22 cellular contexts compared by ENCODE assay signal in genomic region chr6:51001399-51001798, GRCh38.
DNase-seq lines count a peak whose midpoint lies in the region; ATAC-seq, FAIRE-seq and TF ChIP-seq lines count a peak whose summit lies in the region.
"Had no signal": no experiment of that assay in that cellular context is flagged by ENCODE, and none has a peak within 500 bp of the region (broad histone marks: within the 10 kb centered on the region; RNA-seq: fewer than 3 reads in every experiment).

No MANE protein-coding gene starts in this region.

- H3K18ac ChIP-seq in mesendoderm (ENCODE audit: low read length), result no peak overlapping the region

- intact Hi-C loops in HepG2 (cut with micrococcal nuclease; ENCODE audit: unreplicated experiment) (no loop called here), left ventricle myocardium superior (cut with micrococcal nuclease) (no loop called here)

- TF ChIP-seq CTCF in HepG2 (CRISPR knock-in tag; IDR thresholded peaks at IDR 0.05) (no peak), mesothelial cell of epicardium (IDR thresholded peaks at IDR 0.05; ENCODE audit: unreplicated experiment) (no peak)

- H3K9me3 ChIP-seq in HepG2 (ENCODE audit: low read length), result no peaks in the 10 kb centered on the region
- H3K9me3 ChIP-seq: BLaER1, Caco-2 had no signal

- no peak overlapping the region for H2AFZ ChIP-seq in HepG2 (ENCODE audit: low read length)
- H2AFZ ChIP-seq: GM23338 had no signal

- H4K8ac ChIP-seq in mesendoderm (ENCODE audit: low read depth, low read length), result no peak overlapping the region

- no peak overlapping the region for H3K4ac ChIP-seq in mesendoderm (ENCODE audit: low read depth, low read length)

- H3K9ac ChIP-seq in HepG2 (ENCODE audit: insufficient read depth, low read depth, low read length) (no peak overlapping the region), mesendoderm (ENCODE audit: low read length) (no peak overlapping the region)
- H3K9ac ChIP-seq: BLaER1 had no signal

- no peak overlapping the region for H2AK5ac ChIP-seq in mesendoderm (ENCODE audit: low read length)

- H3K4me1 Mint-ChIP-seq in mesothelial cell of epicardium, result peaks cover 2% of the 10 kb centered on the region
- H3K4me1 Mint-ChIP-seq: B cell; CD4-positive, CD25-positive, alpha-beta regulatory T cell; GM23338; H9 had no signal

- H3K4me2 ChIP-seq in HepG2 (ENCODE audit: low read depth, low read length), result no peak overlapping the region
- H3K4me2 ChIP-seq in mesendoderm (ENCODE audit: low read length), result no peak overlapping the region
- H3K4me2 ChIP-seq: BLaER1, GM23338 had no signal

- no peaks in the 10 kb centered on the region for H3K79me1 ChIP-seq in mesendoderm (ENCODE audit: low read length)

- no peak overlapping the region for H3K56ac ChIP-seq in mesendoderm (ENCODE audit: low read length)

- CTCF ChIA-PET in HepG2 (lab: Yijun Ruan, JAX; ENCODE audit: low intra/inter-chr PET ratio, low total read pairs), result no interaction called here

- no peaks in the 10 kb centered on the region for H3K27me3 ChIP-seq in HepG2 (ENCODE audit: control insufficient read depth in 1 of 2, insufficient read depth in 2 of 2, low read length in 2 of 2)
- H3K27me3 ChIP-seq in mesendoderm (ENCODE audit: insufficient read depth, low read length, poor library complexity), result no peaks in the 10 kb centered on the region
- H3K27me3 ChIP-seq: BLaER1 had no signal

- no peaks in the 10 kb centered on the region for H3K36me3 Mint-ChIP-seq in mesothelial cell of epicardium
- H3K36me3 Mint-ChIP-seq: CD4-positive, CD25-positive, alpha-beta regulatory T cell; CD8-positive, alpha-beta T cell had no signal

- no peak for TF ChIP-seq EP300 in HepG2 (IDR thresholded peaks at IDR 0.05; ENCODE audit: low read depth in 2 of 2, low read length in 2 of 2)
- no peak for TF ChIP-seq EP300 in HepG2 (CRISPR knock-in tag; IDR thresholded peaks at IDR 0.05; ENCODE audit: borderline replicate concordance)

- H3K27ac ChIP-seq in HepG2 (ENCODE audit: extremely low read length, insufficient read depth, low read length) (no peak overlapping the region), mesendoderm (ENCODE audit: low read depth, low read length) (no peak overlapping the region)
- H3K27ac ChIP-seq: 22Rv1, BLaER1, C4-2B had no signal

- in situ Hi-C loops in HepG2 (cut with HindIII; ENCODE audit: extremely low pct_ligation_motif_present, low pct_unique_long_range_greater_than_20kb), result no loop called here

- no peak overlapping the region for H2BK120ac ChIP-seq in mesendoderm (ENCODE audit: low read depth, low read length)

- 3% methylated on average over 1 of the region's 1 CpG for WGBS in HepG2 (ENCODE audit: low lambda C conversion rate)
- WGBS in mesendoderm (ENCODE audit: extremely low coverage, insufficient coverage, low lambda C conversion rate), result no CpG with 5 or more reads among the region's 1 CpG

- H3K4me1 ChIP-seq in HepG2 (ENCODE audit: insufficient read depth, low read length), result 0 out of 2 replicates have a peak, but pooled peaks cover 5% of the 10 kb centered on the region
- H3K4me1 ChIP-seq in mesendoderm (ENCODE audit: control insufficient read depth, low read depth, low read length), result no peaks in the 10 kb centered on the region
- H3K4me1 ChIP-seq: Caco-2 had no signal

- H3K27me3 Mint-ChIP-seq in mesothelial cell of epicardium (ENCODE audit: low read depth), result peaks cover 8% of the 10 kb centered on the region
- H3K27me3 Mint-ChIP-seq: B cell; CD4-positive, CD25-positive, alpha-beta regulatory T cell had no signal

- no peak for TF ChIP-seq RAD21 in HepG2 (CRISPR knock-in tag; IDR thresholded peaks at IDR 0.05)

- H2BK5ac ChIP-seq in mesendoderm (ENCODE audit: low read length), result no peak overlapping the region

- ATAC-seq in HepG2 (peak; percentile 62; the same call in 2 of the 3 replicates), left ventricle myocardium superior (no peak)
- ATAC-seq: CD8-positive, alpha-beta T cell; GM23338; HCT116 had no signal

- H3K36me3 ChIP-seq in HepG2 (replicated peaks in 1 of 2; ENCODE audit: control insufficient read depth in 1 of 2, insufficient read depth in 2 of 2, low read length in 2 of 2) (no peaks in the 10 kb centered on the region), mesendoderm (ENCODE audit: control insufficient read depth, insufficient read depth, low read length) (no peaks in the 10 kb centered on the region)
- H3K36me3 ChIP-seq: BLaER1 had no signal

- TF ChIP-seq POLR2A in HepG2 (IDR thresholded peaks at IDR 0.05; ENCODE audit: insufficient read depth in 1 of 2, low read depth in 2 of 2, low read length in 2 of 2), result no peak

- H4K5ac ChIP-seq in mesendoderm (ENCODE audit: low read length), result no peak overlapping the region

- H3K4me3 Mint-ChIP-seq in mesothelial cell of epicardium, result no peak overlapping the region
- H3K4me3 Mint-ChIP-seq: B cell; CD4-positive, CD25-positive, alpha-beta regulatory T cell; CD8-positive, alpha-beta T cell; GM23338; H9 had no signal

- POLR2A ChIA-PET in HepG2 (lab: Yijun Ruan, JAX), result no interaction called here

- no peaks in the 10 kb centered on the region for H3K79me2 ChIP-seq in HepG2 (ENCODE audit: insufficient read depth, low read length)
- no peaks in the 10 kb centered on the region for H3K79me2 ChIP-seq in mesendoderm (ENCODE audit: control insufficient read depth, insufficient read depth, low read length)

- DNase-seq in DMS53 (lab: John Stamatoyannopoulos, UW) (peak; percentile 56), NCI-H69 (lab: John Stamatoyannopoulos, UW) (peak; percentile 30), HepG2 (ENCODE audit: low spot score) (no peak), mesothelial cell of epicardium (ENCODE audit: low spot score in 2 of 2, unreplicated experiment in 2 of 2) (no peak), left ventricle myocardium superior (no peak), mesendoderm (no peak)
- DNase-seq: Caco-2; CD4-positive, CD25-positive, alpha-beta regulatory T cell; CD8-positive, alpha-beta T cell; DMS153; DMS79 treated with DMSO at 0.1 percent for 48 hours; GF-D8; H9 had no signal

- H3K9me3 Mint-ChIP-seq in mesothelial cell of epicardium, result no peaks in the 10 kb centered on the region
- H3K9me3 Mint-ChIP-seq: GM23338, H9 had no signal

- no peak overlapping the region for H2BK15ac ChIP-seq in mesendoderm (replicated peaks; ENCODE audit: low read depth)

- BruUV-seq in HepG2 (replicated peaks; lab: Mats Ljungman, UMichigan), result no TSS peak

- FAIRE-seq in HepG2 (lab: Jason Lieb, UNC), result no peak
- FAIRE-seq: A204.1, GM12891, GM18507 had no signal

- no peak overlapping the region for H3K23ac ChIP-seq in mesendoderm (ENCODE audit: low read length)

- H3K4me3 ChIP-seq in HepG2 (replicated peaks in 1 of 3; ENCODE audit: insufficient read depth in 1 of 3, low read depth in 2 of 3, low read length in 3 of 3) (no peak overlapping the region), mesendoderm (ENCODE audit: low read length) (no peak overlapping the region)
- H3K4me3 ChIP-seq: BLaER1, GM23338 had no signal

- no peak overlapping the region for H3K27ac Mint-ChIP-seq in mesothelial cell of epicardium
- H3K27ac Mint-ChIP-seq: B cell; CD4-positive, CD25-positive, alpha-beta regulatory T cell; CD8-positive, alpha-beta T cell; GM23338; H9 had no signal

- no peaks in the 10 kb centered on the region for H4K20me1 ChIP-seq in HepG2 (ENCODE audit: insufficient read depth, low read length)
- H4K20me1 ChIP-seq: BLaER1 had no signal

TF ChIP-seq in HepG2, 621 proteins besides CTCF, POLR2A, EP300 and RAD21:
- peak; percentile 28; the same call in 1 of the 2 replicates for TF ChIP-seq ZFP36L1 (CRISPR knock-in tag; IDR thresholded peaks at IDR 0.05)
- TF ChIP-seq, protein P1, sequence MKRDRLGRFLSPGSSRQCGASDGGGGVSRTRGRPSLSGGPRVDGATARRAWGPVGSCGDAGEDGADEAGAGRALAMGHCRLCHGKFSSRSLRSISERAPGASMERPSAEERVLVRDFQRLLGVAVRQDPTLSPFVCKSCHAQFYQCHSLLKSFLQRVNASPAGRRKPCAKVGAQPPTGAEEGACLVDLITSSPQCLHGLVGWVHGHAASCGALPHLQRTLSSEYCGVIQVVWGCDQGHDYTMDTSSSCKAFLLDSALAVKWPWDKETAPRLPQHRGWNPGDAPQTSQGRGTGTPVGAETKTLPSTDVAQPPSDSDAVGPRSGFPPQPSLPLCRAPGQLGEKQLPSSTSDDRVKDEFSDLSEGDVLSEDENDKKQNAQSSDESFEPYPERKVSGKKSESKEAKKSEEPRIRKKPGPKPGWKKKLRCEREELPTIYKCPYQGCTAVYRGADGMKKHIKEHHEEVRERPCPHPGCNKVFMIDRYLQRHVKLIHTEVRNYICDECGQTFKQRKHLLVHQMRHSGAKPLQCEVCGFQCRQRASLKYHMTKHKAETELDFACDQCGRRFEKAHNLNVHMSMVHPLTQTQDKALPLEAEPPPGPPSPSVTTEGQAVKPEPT (CRISPR knock-in tag; IDR thresholded peaks at IDR 0.05; ENCODE audit: low read depth), result no peak

Comparison
In these comparisons a context has a peak if more than half of its experiments do, and no peak if none do; other contexts are left out.
1. DNase-seq: peak in DMS53 (single experiment) and NCI-H69 (single experiment); none in HepG2 (single experiment), mesothelial cell of epicardium (0 of 2), left ventricle myocardium superior (single experiment) and mesendoderm (single experiment).